Comparison of ENCODE assay signal across 18 cellular contexts in the genomic region with DNA sequence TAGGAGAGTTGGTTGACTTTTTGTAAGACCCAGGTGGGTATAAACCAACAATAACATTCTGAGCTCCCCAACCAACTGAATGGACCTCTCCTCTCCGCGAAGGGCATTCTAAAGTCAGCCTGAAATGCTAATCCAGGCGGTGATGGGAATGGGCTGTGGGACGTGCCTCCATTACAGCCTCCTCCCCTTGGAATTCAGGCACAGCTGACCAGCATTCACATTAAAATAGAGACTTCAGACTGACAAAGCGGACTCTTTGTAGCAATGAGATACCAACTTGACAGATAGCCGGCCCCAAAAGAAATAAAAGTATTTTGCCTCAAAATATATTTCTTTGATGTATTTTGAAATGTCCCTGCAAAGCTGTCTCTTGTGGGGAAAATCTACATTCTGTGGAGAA.
"Had no signal": no experiment of that assay in that cellular context is flagged by ENCODE, and none has a peak within 500 bp of the region (broad histone marks: within the 10 kb centered on the region; RNA-seq: fewer than 3 reads in every experiment).

No MANE protein-coding gene starts in this region.

- H3K9me3 Mint-ChIP-seq: activated T-cell treated with anti-CD3 and anti-CD28 coated beads, Interleukin-2, amount 50 U/mL, for 4 hours had no signal

- H3K27ac ChIP-seq: heart left ventricle, suprapubic skin, tibial nerve had no signal

- H3K9me3 ChIP-seq: suprapubic skin had no signal

- DNase-seq: activated CD4-positive, alpha-beta T cell treated with anti-CD3 and anti-CD28 coated beads, Interleukin-2, amount 50 U/mL, for 4 hours; activated CD8-positive, alpha-beta memory T cell treated with anti-CD3 and anti-CD28 coated beads for 24 hours; activated CD8-positive, alpha-beta memory T cell treated with anti-CD3 and anti-CD28 coated beads, Interleukin-2, amount 50 U/mL, for 4 hours; activated effector memory CD4-positive, alpha-beta T cell treated with Interleukin-2 at 50 U/mL for 16 hours; activated naive CD4-positive, alpha-beta T cell treated with anti-CD3 and anti-CD28 coated beads for 36 hours; activated T-cell treated with anti-CD3 and anti-CD28 coated beads, Interleukin-2, amount 50 U/mL, for 4 hours; heart left ventricle; occipital lobe; posterior cingulate gyrus; stimulated activated CD4-positive, alpha-beta T cell treated with anti-CD3 and anti-CD28 coated beads, Interleukin-15, amount 100 ng/mL, for 24 hours; stomach; T-helper 1 cell had no signal

- H3K4me1 Mint-ChIP-seq: stimulated activated memory B cell treated with anti-CD40 and anti-IgM and Interleukin-4, amounts not matched to agents 10 μg/mL and 1 μg/mL and 100 μg/mL, for 72 hours had no signal

- H3K27me3 ChIP-seq: stomach, tibial nerve had no signal

- H3K36me3 Mint-ChIP-seq: stimulated activated memory B cell treated with anti-CD40 and anti-IgM and Interleukin-4, amounts not matched to agents 10 μg/mL and 1 μg/mL and 100 μg/mL, for 72 hours had no signal

- H3K4me3 Mint-ChIP-seq: activated naive CD4-positive, alpha-beta T cell treated with anti-CD3 and anti-CD28 coated beads for 36 hours; activated T-cell treated with anti-CD3 and anti-CD28 coated beads, Interleukin-2, amount 50 U/mL, for 4 hours; nephron; stimulated activated memory B cell treated with anti-CD40 and anti-IgM and Interleukin-4, amounts not matched to agents 10 μg/mL and 1 μg/mL and 100 μg/mL, for 72 hours had no signal

- H3K4me1 ChIP-seq: tibial nerve had no signal

- H3K36me3 ChIP-seq: heart left ventricle, stomach, suprapubic skin, tibial nerve had no signal

- H3K27ac Mint-ChIP-seq: activated naive CD4-positive, alpha-beta T cell treated with anti-CD3 and anti-CD28 coated beads for 36 hours; stimulated activated memory B cell treated with anti-CD40 and anti-IgM and Interleukin-4, amounts not matched to agents 10 μg/mL and 1 μg/mL and 100 μg/mL, for 72 hours had no signal

- ATAC-seq: activated T-cell treated with anti-CD3 and anti-CD28 coated beads, Interleukin-2, amount 50 U/mL, for 4 hours; heart left ventricle; sciatic nerve; stimulated activated memory B cell treated with anti-CD40 and anti-IgM and Interleukin-4, amounts not matched to agents 10 μg/mL and 1 μg/mL and 100 μg/mL, for 72 hours had no signal

- H3K4me3 ChIP-seq: heart left ventricle, smooth muscle cell, stomach, suprapubic skin, tibial nerve had no signal
